11 cellular contexts compared by ENCODE assay signal in the genomic region with DNA sequence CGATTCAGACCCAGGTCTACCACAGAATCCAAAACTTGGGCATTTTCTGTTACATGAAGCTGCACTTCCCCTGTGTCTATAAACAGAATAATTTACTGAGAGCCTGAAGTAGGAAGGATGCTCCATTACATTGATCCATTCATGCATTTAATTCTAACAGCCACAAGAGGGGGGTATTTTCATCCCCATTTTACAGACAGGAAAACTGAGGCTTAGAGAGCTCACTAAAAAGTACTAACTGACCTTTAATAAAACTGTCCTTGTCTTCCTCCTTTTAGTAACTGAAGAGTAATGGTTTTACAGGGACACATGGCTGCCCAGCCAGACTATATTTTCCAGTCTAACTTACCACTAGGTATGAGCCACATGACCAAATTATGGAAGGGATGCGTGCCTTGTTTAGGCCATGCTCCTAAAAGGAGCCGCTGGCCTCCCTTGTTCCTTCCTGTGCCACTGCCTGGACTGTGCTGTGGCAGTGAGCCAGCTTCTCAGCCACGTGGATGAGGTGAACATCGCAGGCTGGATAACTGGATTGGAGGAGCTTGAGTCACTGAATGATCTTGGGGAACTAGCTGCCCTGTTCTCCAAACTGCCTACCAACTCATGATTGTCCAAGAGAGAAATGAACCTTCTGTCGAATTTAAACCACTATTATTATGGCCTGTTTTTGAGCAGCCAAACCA.
DNase-seq lines count a peak whose midpoint lies in the region; ATAC-seq, FAIRE-seq and TF ChIP-seq lines count a peak whose summit lies in the region.
"Had no signal": no experiment of that assay in that cellular context is flagged by ENCODE, and none has a peak within 500 bp of the region (broad histone marks: within the 10 kb centered on the region; RNA-seq: fewer than 3 reads in every experiment).

No MANE protein-coding gene starts in this region.

- H3K4me1 Mint-ChIP-seq in Caco-2 (ENCODE audit: low read depth, unreplicated experiment) = no peaks in the 10 kb centered on the region
- H3K4me1 Mint-ChIP-seq in HFFc6 (ENCODE audit: low read depth) = no peaks in the 10 kb centered on the region

- H3K27me3 ChIP-seq in Caco-2 (replicated peaks; ENCODE audit: control insufficient read depth, insufficient read depth, low read length) (no peaks in the 10 kb centered on the region), mammary epithelial cell (ENCODE audit: insufficient read depth, low read length) (no peaks in the 10 kb centered on the region), HepG2 (ENCODE audit: control insufficient read depth in 1 of 2, insufficient read depth in 2 of 2, low read length in 2 of 2) (no peaks in the 10 kb centered on the region; a peak in 1 of 5 replicates)

- POLR2A ChIA-PET in Caco-2 (lab: Charles Lee) = no interaction called here
- POLR2A ChIA-PET in HepG2 (lab: Yijun Ruan, JAX) = no interaction called here

- WGBS in mammary epithelial cell (ENCODE audit: low coverage, missing lambda C conversion rate) = 82% methylated on average over 6 of the region's 6 CpGs
- 43% methylated on average over 6 of the region's 6 CpGs for WGBS in HepG2 (ENCODE audit: low lambda C conversion rate)

- no TSS peak for BruUV-seq in Caco-2 (replicated peaks; lab: Mats Ljungman, UMichigan)
- BruUV-seq in mammary epithelial cell (replicated peaks; lab: Mats Ljungman, UMichigan) = no TSS peak
- no TSS peak for BruUV-seq in HepG2 (replicated peaks; lab: Mats Ljungman, UMichigan)

- in situ Hi-C loops in mammary epithelial cell (cut with MboI; ENCODE audit: low sequenced_read_pairs in 2 of 2) (no loop called here), HepG2 (cut with HindIII; ENCODE audit: extremely low pct_ligation_motif_present, low pct_unique_long_range_greater_than_20kb) (no loop called here)

- H3K27ac Mint-ChIP-seq in Caco-2 (ENCODE audit: unreplicated experiment) (no peak overlapping the region), HFFc6 (no peak overlapping the region)

- H3K27me3 Mint-ChIP-seq in Caco-2 (ENCODE audit: insufficient read depth, unreplicated experiment) = no peaks in the 10 kb centered on the region
- H3K27me3 Mint-ChIP-seq in HFFc6 (ENCODE audit: insufficient read depth) = peaks cover 2% of the 10 kb centered on the region; the same call in 1 of the 2 replicates

- H3K36me3 ChIP-seq in Caco-2 (ENCODE audit: control insufficient read depth, insufficient read depth, low read length) (peaks cover 5% of the 10 kb centered on the region), mammary epithelial cell (ENCODE audit: insufficient read depth, low read length) (peaks cover 10% of the 10 kb centered on the region), HepG2 (replicated peaks in 1 of 2; ENCODE audit: control insufficient read depth in 1 of 2, insufficient read depth in 2 of 2, low read length in 2 of 2) (no peaks in the 10 kb centered on the region)

- dilution Hi-C loops in mammary epithelial cell (cut with HindIII; ENCODE audit: low sequenced_read_pairs) = no loop called here

- H3K9ac ChIP-seq in mammary epithelial cell (ENCODE audit: insufficient read depth, low read length) (no peak overlapping the region), HepG2 (ENCODE audit: insufficient read depth, low read depth, low read length) (no peak overlapping the region)

- ATAC-seq in HepG2 (no peak), HG02973 (IDR thresholded peaks at IDR 0.05; ENCODE audit: unreplicated experiment) (no peak), HG03045 (IDR thresholded peaks at IDR 0.05; ENCODE audit: unreplicated experiment) (no peak)

- H3K79me2 ChIP-seq in mammary epithelial cell (ENCODE audit: insufficient read depth, low read length) (no peaks in the 10 kb centered on the region), HepG2 (ENCODE audit: insufficient read depth, low read length) (no peaks in the 10 kb centered on the region)

- no peak overlapping the region for H3K4me2 ChIP-seq in mammary epithelial cell (ENCODE audit: insufficient read depth, low read depth, low read length)
- H3K4me2 ChIP-seq in HepG2 (ENCODE audit: low read depth, low read length) = no peak overlapping the region

- peaks cover 95% of the 10 kb centered on the region for H3K36me3 Mint-ChIP-seq in Caco-2 (ENCODE audit: insufficient read depth, unreplicated experiment)
- peaks cover 23% of the 10 kb centered on the region for H3K36me3 Mint-ChIP-seq in HFFc6 (ENCODE audit: low read depth)

- CTCF ChIA-PET in Caco-2 (lab: Charles Lee) (no interaction called here), mammary epithelial cell (lab: Charles Lee; ENCODE audit: low non-redundant PET) (no interaction called here), HepG2 (lab: Yijun Ruan, JAX; ENCODE audit: low intra/inter-chr PET ratio, low total read pairs) (no interaction called here)

- peaks cover 13% of the 10 kb centered on the region for H3K9me3 Mint-ChIP-seq in Caco-2 (ENCODE audit: unreplicated experiment)
- H3K9me3 Mint-ChIP-seq in HFFc6 = peaks cover 10% of the 10 kb centered on the region; the same call in 1 of the 2 replicates

- intact Hi-C loops in Caco-2 (cut with micrococcal nuclease; ENCODE audit: unreplicated experiment) (no loop called here), mammary epithelial cell (cut with micrococcal nuclease) (loop anchor here (1.0 kb wide), 1 partner anchor 165 kb away; no protein-coding TSS in a partner anchor), HepG2 (cut with micrococcal nuclease; ENCODE audit: unreplicated experiment) (no loop called here)

- DNase-seq in Caco-2 = no peak
- DNase-seq in HFFc6 = no peak
- peak; percentile 6 for DNase-seq in mammary epithelial cell
- no peak for DNase-seq in HepG2 (ENCODE audit: low spot score)
- DNase-seq in D721Med (ENCODE audit: insufficient read length, low spot score) = no peak
- DNase-seq in AML-193 (lab: John Stamatoyannopoulos, UW) = no peak
- DNase-seq: DMS79, NCI-H2029 treated with DMSO at 0.1 percent for 48 hours, posterior cingulate gyrus had no signal

- H3K27ac ChIP-seq in mammary epithelial cell (ENCODE audit: insufficient read depth, low read depth, low read length) (no peak overlapping the region), HepG2 (ENCODE audit: extremely low read length, insufficient read depth, low read length) (no peak overlapping the region)

- TF ChIP-seq RAD21 in HepG2 (CRISPR knock-in tag; IDR thresholded peaks at IDR 0.05) = no peak

- H3K4me1 ChIP-seq in Caco-2 (no peaks in the 10 kb centered on the region), mammary epithelial cell (ENCODE audit: insufficient read depth, low read length) (no peaks in the 10 kb centered on the region), HepG2 (ENCODE audit: insufficient read depth, low read length) (no peaks in the 10 kb centered on the region)

- TF ChIP-seq POLR2A in HepG2 (IDR thresholded peaks at IDR 0.05; ENCODE audit: insufficient read depth in 1 of 2, low read depth in 2 of 2, low read length in 2 of 2) = no peak

- TF ChIP-seq EP300 in HepG2 (IDR thresholded peaks at IDR 0.05; ENCODE audit: low read depth in 2 of 2, low read length in 2 of 2) (no peak), HepG2 (CRISPR knock-in tag; IDR thresholded peaks at IDR 0.05; ENCODE audit: borderline replicate concordance) (no peak)

- TF ChIP-seq CTCF in Caco-2 (IDR thresholded peaks at IDR 0.05; ENCODE audit: insufficient read depth in 1 of 2, low read depth in 1 of 2, low read length in 1 of 2, severe bottlenecking in 1 of 2, unreplicated experiment in 1 of 2) (peak; percentile 8 to 31), HFFc6 (IDR thresholded peaks at IDR 0.05) (peak; percentile 71), mammary epithelial cell (conservative IDR thresholded peaks at IDR 0.05 in 1 of 2, IDR thresholded peaks at IDR 0.05 in 1 of 2; ENCODE audit: extremely low read depth in 1 of 2, insufficient read depth in 1 of 2, low read depth in 1 of 2, low read length in 2 of 2) (peak; percentile 17 to 20), HepG2 (CRISPR knock-in tag; IDR thresholded peaks at IDR 0.05) (no peak), D721Med (IDR thresholded peaks at IDR 0.05; ENCODE audit: insufficient read depth, missing control alignments) (no peak)

- no peaks in the 10 kb centered on the region for H4K20me1 ChIP-seq in mammary epithelial cell (ENCODE audit: insufficient read depth, low read length)
- H4K20me1 ChIP-seq in HepG2 (ENCODE audit: insufficient read depth, low read length) = no peaks in the 10 kb centered on the region

- H3K4me3 Mint-ChIP-seq in Caco-2 (ENCODE audit: unreplicated experiment) (no peak overlapping the region), HFFc6 (no peak overlapping the region)

- H3K9me3 ChIP-seq in Caco-2 = no peaks in the 10 kb centered on the region
- no peaks in the 10 kb centered on the region for H3K9me3 ChIP-seq in mammary epithelial cell (replicated peaks; ENCODE audit: insufficient read depth, low read length)
- no peaks in the 10 kb centered on the region for H3K9me3 ChIP-seq in HepG2 (ENCODE audit: low read length)

- H3K4me3 ChIP-seq in Caco-2 (ENCODE audit: low read depth, low read length) (no peak overlapping the region), mammary epithelial cell (replicated peaks in 1 of 3; ENCODE audit: insufficient read depth in 1 of 3, low read depth in 2 of 3, low read length in 3 of 3) (no peak overlapping the region), HepG2 (replicated peaks in 1 of 3; ENCODE audit: insufficient read depth in 1 of 3, low read depth in 2 of 3, low read length in 3 of 3) (no peak overlapping the region)

- FAIRE-seq in HepG2 (lab: Jason Lieb, UNC) = no peak
- FAIRE-seq in D721Med (lab: Jason Lieb, UNC) = no peak

- H2AFZ ChIP-seq in mammary epithelial cell (ENCODE audit: low read depth, low read length) (no peak overlapping the region), HepG2 (ENCODE audit: low read length) (no peak overlapping the region)

TF ChIP-seq in HepG2, 621 proteins besides CTCF, POLR2A, EP300 and RAD21:
- no peak for TF ChIP-seq ELF3 (CRISPR knock-in tag; IDR thresholded peaks at IDR 0.05)
- TF ChIP-seq ZNF629 (CRISPR knock-in tag; conservative IDR thresholded peaks at IDR 0.05) = peak; percentile 92
TF ChIP-seq in HepG2: peak in this region for 1.

Comparison
In these comparisons a context has a peak if more than half of its experiments do, and no peak if none do; other contexts are left out.
1. CTCF ChIP-seq: peak in Caco-2 (2 of 2), HFFc6 (single experiment) and mammary epithelial cell (2 of 2); none in HepG2 (single experiment) and D721Med (single experiment).